ENCODE assay signal across 26 cellular contexts in the genomic region with DNA sequence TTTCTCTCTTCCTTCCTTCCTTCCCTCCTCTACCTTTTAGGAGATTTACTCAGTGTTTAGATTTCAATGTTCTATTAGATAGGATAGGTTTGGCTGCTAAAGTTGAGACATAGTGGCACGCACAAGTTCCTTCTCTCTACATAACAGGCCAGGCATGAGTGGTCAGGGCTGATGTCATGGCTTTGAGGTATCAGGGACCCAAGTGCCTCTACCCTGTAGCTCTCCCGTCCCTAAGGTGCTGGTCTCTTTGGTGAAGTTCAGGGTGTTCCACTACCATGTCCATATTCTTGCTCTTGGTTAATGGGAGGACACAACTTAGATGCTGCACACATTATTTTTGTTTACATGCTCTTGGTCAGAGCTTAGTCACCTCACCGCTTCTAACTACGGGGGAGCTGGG.
"Had no signal": no experiment of that assay in that cellular context is flagged by ENCODE, and none has a peak within 500 bp of the region (broad histone marks: within the 10 kb centered on the region; RNA-seq: fewer than 3 reads in every experiment).

No MANE protein-coding gene starts in this region.

- H3K36me3 Mint-ChIP-seq: activated naive CD4-positive, alpha-beta T cell treated with anti-CD3 and anti-CD28 coated beads, Interleukin-2, amount 10 ng/mL, durations not matched to agents 7 days and 5 days; activated naive CD4-positive, alpha-beta T cell treated with anti-CD3 and anti-CD28 coated beads, Interleukin-2, amount 50 U/mL, for 72 hours; activated naive CD8-positive, alpha-beta T cell treated with anti-CD3 and anti-CD28 coated beads, Interleukin-2, amount 10 ng/mL, durations not matched to agents 7 days and 5 days; brain had no signal

- H3K4me3 Mint-ChIP-seq: activated CD4-positive, alpha-beta memory T cell treated with anti-CD3 and anti-CD28 coated beads, Interleukin-2, amount 10 ng/mL, durations not matched to agents 7 days and 5 days; activated CD4-positive, alpha-beta T cell treated with anti-CD3 and anti-CD28 coated beads, Interleukin-2, amount 10 ng/mL, durations not matched to agents 7 days and 5 days; activated naive CD4-positive, alpha-beta T cell treated with anti-CD3 and anti-CD28 coated beads, Interleukin-2, amount 10 ng/mL, durations not matched to agents 7 days and 5 days; activated naive CD8-positive, alpha-beta T cell treated with anti-CD3 and anti-CD28 coated beads, Interleukin-2, amount 10 ng/mL, durations not matched to agents 7 days and 5 days; activated T-cell treated with anti-CD3 and anti-CD28 coated beads, Interleukin-2, amount 50 U/mL, for 24 hours; activated T-cell treated with anti-CD3 and anti-CD28 coated beads, Interleukin-2, amount 50 U/mL, for 72 hours; brain; central memory CD8-positive, alpha-beta T cell; effector memory CD8-positive, alpha-beta T cell; T-helper 17 cell; T-helper 2 cell treated with Interferon-gamma antibody and Interleukin-4, amounts not matched to agents 5 μg/mL and 100 μg/mL, for 36 hours had no signal

- ATAC-seq: activated naive CD4-positive, alpha-beta T cell treated with anti-CD3 and anti-CD28 coated beads, Interleukin-2, amount 50 U/mL, for 72 hours; activated T-cell treated with anti-CD3 and anti-CD28 coated beads, Interleukin-2, amount 50 U/mL, for 72 hours; effector memory CD8-positive, alpha-beta T cell; gastroesophageal sphincter; heart right ventricle; T-helper 17 cell had no signal

- H3K4me1 Mint-ChIP-seq: activated CD4-positive, alpha-beta memory T cell treated with anti-CD3 and anti-CD28 coated beads, Interleukin-2, amount 10 ng/mL, durations not matched to agents 7 days and 5 days; T-helper 17 cell had no signal

- H3K9me3 Mint-ChIP-seq: activated CD4-positive, alpha-beta memory T cell treated with anti-CD3 and anti-CD28 coated beads, Interleukin-2, amount 10 ng/mL, durations not matched to agents 7 days and 5 days; activated naive CD4-positive, alpha-beta T cell treated with anti-CD3 and anti-CD28 coated beads, Interleukin-2, amount 10 ng/mL, durations not matched to agents 7 days and 5 days; activated naive CD8-positive, alpha-beta T cell treated with anti-CD3 and anti-CD28 coated beads, Interleukin-2, amount 10 ng/mL, durations not matched to agents 7 days and 5 days; activated T-cell treated with anti-CD3 and anti-CD28 coated beads, Interleukin-2, amount 50 U/mL, for 24 hours; central memory CD8-positive, alpha-beta T cell; T-helper 2 cell treated with Interferon-gamma antibody and Interleukin-4, amounts not matched to agents 5 μg/mL and 100 μg/mL, for 36 hours had no signal

- DNase-seq: activated CD4-positive, alpha-beta memory T cell treated with anti-CD3 and anti-CD28 coated beads, Interleukin-2, amount 10 ng/mL, durations not matched to agents 7 days and 5 days; activated CD4-positive, alpha-beta T cell treated with anti-CD3 and anti-CD28 coated beads for 1 hour; activated CD4-positive, alpha-beta T cell treated with anti-CD3 and anti-CD28 coated beads for 4 hours; activated CD4-positive, alpha-beta T cell treated with anti-CD3 and anti-CD28 coated beads, Interleukin-2, amount 10 ng/mL, durations not matched to agents 7 days and 5 days; activated CD4-positive, alpha-beta T cell treated with anti-CD3 and anti-CD28 coated beads, Interleukin-2, amount 50 U/mL, for 4 hours; activated CD8-positive, alpha-beta memory T cell treated with anti-CD3 and anti-CD28 coated beads, Interleukin-2, amount 50 U/mL, for 48 hours; activated gamma-delta T cell; activated naive CD4-positive, alpha-beta T cell; activated naive CD4-positive, alpha-beta T cell treated with anti-CD3 and anti-CD28 coated beads, Interleukin-2, amount 10 ng/mL, durations not matched to agents 7 days and 5 days; activated naive CD8-positive, alpha-beta T cell treated with anti-CD3 and anti-CD28 coated beads, Interleukin-2, amount 10 ng/mL, durations not matched to agents 7 days and 5 days; activated T-cell treated with anti-CD3 and anti-CD28 coated beads for 4 hours; activated T-cell treated with anti-CD3 and anti-CD28 coated beads, Interleukin-2, amount 50 U/mL, for 24 hours; activated T-cell treated with anti-CD3 and anti-CD28 coated beads, Interleukin-2, amount 50 U/mL, for 72 hours; dermis blood vessel endothelial cell; effector CD4-positive, alpha-beta T cell; effector memory CD8-positive, alpha-beta T cell; erythroblast; esophagus squamous epithelium; foreskin melanocyte; heart right ventricle; T-helper 17 cell had no signal

- H3K27ac Mint-ChIP-seq: activated CD4-positive, alpha-beta memory T cell treated with anti-CD3 and anti-CD28 coated beads, Interleukin-2, amount 10 ng/mL, durations not matched to agents 7 days and 5 days; activated CD4-positive, alpha-beta T cell treated with anti-CD3 and anti-CD28 coated beads, Interleukin-2, amount 10 ng/mL, durations not matched to agents 7 days and 5 days; activated naive CD4-positive, alpha-beta T cell treated with anti-CD3 and anti-CD28 coated beads, Interleukin-2, amount 10 ng/mL, durations not matched to agents 7 days and 5 days; activated naive CD4-positive, alpha-beta T cell treated with anti-CD3 and anti-CD28 coated beads, Interleukin-2, amount 50 U/mL, for 72 hours; activated naive CD8-positive, alpha-beta T cell treated with anti-CD3 and anti-CD28 coated beads, Interleukin-2, amount 10 ng/mL, durations not matched to agents 7 days and 5 days; activated T-cell treated with anti-CD3 and anti-CD28 coated beads, Interleukin-2, amount 50 U/mL, for 24 hours; activated T-cell treated with anti-CD3 and anti-CD28 coated beads, Interleukin-2, amount 50 U/mL, for 72 hours; brain; effector memory CD8-positive, alpha-beta T cell; T-helper 17 cell; T-helper 2 cell treated with Interferon-gamma antibody and Interleukin-4, amounts not matched to agents 5 μg/mL and 100 μg/mL, for 36 hours had no signal
